In genomic region chr12:5439788-5440300, GRCh38 we compare ENCODE assay signal across 16 cellular contexts. TPM values are rescaled to one million over a fixed set of nuclear protein-coding genes. Genes with fewer than 3 reads are reported as not detected.
DNase-seq lines count a peak whose midpoint lies in the region; ATAC-seq and TF ChIP-seq lines count a peak whose summit lies in the region.
"Had no signal": no experiment of that assay in that cellular context is flagged by ENCODE, and none has a peak within 500 bp of the region (broad histone marks: within the 10 kb centered on the region; RNA-seq: fewer than 3 reads in every experiment).

No MANE protein-coding gene starts in this region.

- H3K27ac ChIP-seq in IMR-90 (ENCODE audit: insufficient read depth, low read length) (no peak overlapping the region), right lobe of liver (no peak overlapping the region)
- H3K27ac ChIP-seq: A549 had no signal

- peaks cover 23% of the 10 kb centered on the region for H3K9me1 ChIP-seq in IMR-90 (ENCODE audit: insufficient read depth, low read length)

- H2AK9ac ChIP-seq in IMR-90 (replicated peaks; ENCODE audit: low read depth, low read length, poor library complexity): no peak overlapping the region

- H3K18ac ChIP-seq in IMR-90 (ENCODE audit: low read depth, low read length): no peak overlapping the region

- ATAC-seq in IMR-90 (ENCODE audit: low read depth): no peak
- no peak for ATAC-seq in GM18870 (IDR thresholded peaks at IDR 0.05; ENCODE audit: unreplicated experiment)
- no peak for ATAC-seq in right lobe of liver
- ATAC-seq in Right ventricle myocardium superior (ENCODE audit: poor library complexity): no peak
- ATAC-seq: A549, GM23338 had no signal

- H2BK20ac ChIP-seq in IMR-90 (ENCODE audit: low read depth, low read length): peak overlapping the region; percentile 1; the same call in 1 of the 2 replicates

- H3K36me3 ChIP-seq in IMR-90 (ENCODE audit: control insufficient read depth, insufficient read depth, low read length) (0 out of 2 replicates have a peak, but pooled peaks cover 2% of the 10 kb centered on the region), right lobe of liver (no peaks in the 10 kb centered on the region)
- H3K36me3 ChIP-seq: BE2C had no signal

- TF ChIP-seq POLR2A in IMR-90 (IDR thresholded peaks at IDR 0.05; ENCODE audit: low read depth, low read length): no peak
- no peak for TF ChIP-seq POLR2A in right lobe of liver (IDR thresholded peaks at IDR 0.05)

- DNase-seq in IMR-90 (no peak), epithelial cell of esophagus (ENCODE audit: low read depth) (peak; percentile 16), renal cortical epithelial cell (ENCODE audit: low read depth) (peak; percentile 8), right lobe of liver (no peak), Right ventricle myocardium superior (no peak)
- DNase-seq: BE2C; CD8-positive, alpha-beta memory T cell; H9 had no signal

- H2BK15ac ChIP-seq in IMR-90 (ENCODE audit: low read depth, low read length): peak overlapping the region; percentile 28; the same call in 1 of the 3 replicates

- CTCF ChIA-PET in IMR-90 (lab: Yijun Ruan, JAX): interaction anchor here (0.8 kb wide), 1 partner anchor 344 kb away, joined by 3 read pairs; no protein-coding TSS in a partner anchor

- no TSS peak for BruUV-seq in IMR-90 (replicated peaks; lab: Mats Ljungman, UMichigan)

- H3K4me3 ChIP-seq in IMR-90 (ENCODE audit: insufficient read depth, low read depth, low read length) (no peak overlapping the region), epithelial cell of esophagus (ENCODE audit: low read length) (no peak overlapping the region), right lobe of liver (no peak overlapping the region)
- H3K4me3 ChIP-seq: A549, GM12878, GM23338 had no signal

- no peak for TF ChIP-seq CTCF in IMR-90 (conservative IDR thresholded peaks at IDR 0.05; ENCODE audit: low read depth, low read length)
- TF ChIP-seq CTCF in epithelial cell of esophagus (IDR thresholded peaks at IDR 0.05; ENCODE audit: insufficient read depth, low read depth, low read length, missing control alignments): no peak
- no peak for TF ChIP-seq CTCF in right lobe of liver (IDR thresholded peaks at IDR 0.05)

- no peak overlapping the region; the same call in 1 of the 2 replicates for H3K14ac ChIP-seq in IMR-90 (replicated peaks; ENCODE audit: low read depth, low read length)

- H3K9me3 ChIP-seq in IMR-90 (ENCODE audit: control insufficient read depth, insufficient read depth, low read length) (no peaks in the 10 kb centered on the region), right lobe of liver (no peaks in the 10 kb centered on the region)
- H3K9me3 ChIP-seq: A549, BE2C, Caco-2 had no signal

- dilution Hi-C loops in IMR-90 (cut with HindIII; ENCODE audit: low sequenced_read_pairs, unreplicated experiment): no loop called here

- no peak overlapping the region for H3K23ac ChIP-seq in IMR-90 (ENCODE audit: low read depth, low read length)

- H3K79me1 ChIP-seq in IMR-90 (ENCODE audit: low read depth in 1 of 2, low read length in 2 of 2): peaks cover 29 to 92% of the 10 kb centered on the region in 2 experiments

- H4K91ac ChIP-seq in IMR-90 (ENCODE audit: insufficient read depth, low read depth, low read length): peak overlapping the region; percentile 4; the same call in 1 of the 2 replicates

- in situ Hi-C loops in IMR-90 (cut with MboI; ENCODE audit: low sequenced_read_pairs): loop anchor here (5.0 to 10.0 kb wide), 2 partner anchors 348 to 605 kb away; no protein-coding TSS in a partner anchor

- H2AFZ ChIP-seq in IMR-90 (replicated peaks; ENCODE audit: low read length, poor library complexity): no peak overlapping the region
- H2AFZ ChIP-seq: GM23338 had no signal

- no peak overlapping the region for H3K56ac ChIP-seq in IMR-90 (ENCODE audit: extremely low read depth, insufficient read depth, low read length)

- H2BK5ac ChIP-seq in IMR-90 (ENCODE audit: low read depth, low read length, poor library complexity, severe bottlenecking): no peak overlapping the region

- TF ChIP-seq RAD21 in IMR-90 (IDR thresholded peaks at IDR 0.05; ENCODE audit: low read length): no peak

- no peak overlapping the region for H3K9ac ChIP-seq in IMR-90 (ENCODE audit: low read depth, low read length)

- H3K27me3 ChIP-seq in IMR-90 (ENCODE audit: control insufficient read depth, insufficient read depth, low read length): no peaks in the 10 kb centered on the region
- no peaks in the 10 kb centered on the region for H3K27me3 ChIP-seq in right lobe of liver

- 0 out of 4 replicates have a peak overlapping the region, but pooled peaks of 1 of the 2 experiments have one; percentile 0 for H4K8ac ChIP-seq in IMR-90 (ENCODE audit: low read depth in 2 of 2, low read length in 2 of 2)

- no peak overlapping the region for H3K4me2 ChIP-seq in IMR-90 (ENCODE audit: low read depth, low read length)
- H3K4me2 ChIP-seq: A549, GM23338 had no signal

- peaks cover 93% of the 10 kb centered on the region for H4K20me1 ChIP-seq in IMR-90 (ENCODE audit: insufficient read depth, low read length)

- intact Hi-C loops in IMR-90 (cut with micrococcal nuclease) (loop anchor here (5.0 kb wide), 1 partner anchor 47 kb away; no protein-coding TSS in a partner anchor), right lobe of liver (cut with DNase I) (loop anchor here in 1 of 2 donors (10.0 kb wide), 1 partner anchor 75 kb away; no protein-coding TSS in a partner anchor), Right ventricle myocardium superior (cut with DNase I) (loop anchor here (2.0 to 10.0 kb wide), 3 partner anchors 205 to 343 kb away; no protein-coding TSS in a partner anchor)

- no peak overlapping the region for H2BK120ac ChIP-seq in IMR-90 (ENCODE audit: low read depth, low read length)

- H2AK5ac ChIP-seq in IMR-90 (ENCODE audit: low read depth, low read length): no peak overlapping the region

- POLR2A ChIA-PET in IMR-90 (lab: Charles Lee; ENCODE audit: unreplicated experiment): interaction anchor here (0.5 kb wide), 1 partner anchor 17 kb away, joined by 3 read pairs; no protein-coding TSS in a partner anchor

- peaks cover 32% of the 10 kb centered on the region for H3K4me1 ChIP-seq in IMR-90 (ENCODE audit: control insufficient read depth, insufficient read depth, low read length)
- peaks cover 0 to 9% (median 4%) of the 10 kb centered on the region in 4 donors for H3K4me1 ChIP-seq in right lobe of liver
- H3K4me1 ChIP-seq: A549, BE2C, Caco-2 had no signal

- H4K5ac ChIP-seq in IMR-90 (ENCODE audit: low read depth, low read length): no peak overlapping the region

- H3K4ac ChIP-seq in IMR-90 (ENCODE audit: low read depth, low read length): no peak overlapping the region

TF ChIP-seq in IMR-90, 13 proteins besides CTCF, POLR2A, EP300 and RAD21:
- TF ChIP-seq RFX5 (IDR thresholded peaks at IDR 0.05; ENCODE audit: low read depth, low read length) (no peak), ELK1 (IDR thresholded peaks at IDR 0.05; ENCODE audit: borderline replicate concordance, low read depth, low read length) (no peak), CEBPB (IDR thresholded peaks at IDR 0.05; ENCODE audit: low read depth, low read length) (no peak), RCOR1 (IDR thresholded peaks at IDR 0.05; ENCODE audit: insufficient replicate concordance, low read length) (no peak), MXI1 (IDR thresholded peaks at IDR 0.05; ENCODE audit: borderline replicate concordance, low read depth, low read length) (no peak), NFE2L2 (IDR thresholded peaks at IDR 0.05; ENCODE audit: low read depth, low read length) (no peak), SMC3 (IDR thresholded peaks at IDR 0.05; ENCODE audit: low read depth, low read length) (no peak), CHD1 (IDR thresholded peaks at IDR 0.05; ENCODE audit: low read depth, low read length) (no peak), FOS (IDR thresholded peaks at IDR 0.05; ENCODE audit: low read depth, low read length) (no peak), BHLHE40 (IDR thresholded peaks at IDR 0.05; ENCODE audit: low read depth, low read length) (no peak), USF2 (IDR thresholded peaks at IDR 0.05; ENCODE audit: low read depth, low read length) (no peak), MAZ (IDR thresholded peaks at IDR 0.05; ENCODE audit: borderline replicate concordance, low read depth, low read length) (no peak), MAFK (IDR thresholded peaks at IDR 0.05; ENCODE audit: low read depth, low read length) (no peak)

RNA-seq across cellular contexts. Expression of gene NTF3, which starts 7.9 kb away (rescaled TPM):
- total RNA-seq in IMR-90 (2012; rRNA removed) (12.2 TPM in 2 replicates), renal cortical epithelial cell (3.3 and 3.6 TPM in 2 replicates), right lobe of liver (1 to 10 TPM; 1.1 to 4.0 (median 2.6) TPM), Right ventricle myocardium superior (1.1 TPM)
- 32.4 and 36.0 TPM in 2 replicates for polyA plus RNA-seq in IMR-90 (2012; rRNA removed)
- 27.9 and 38.6 TPM in 2 replicates for polyA plus RNA-seq in IMR-90 (2012; cell fraction: cytosol; rRNA removed)
- polyA plus RNA-seq in IMR-90 (2012; cell fraction: nucleus; rRNA removed; ENCODE audit: low replicate concordance): 52.0 and 83.7 TPM in 2 replicates
- total RNA-seq: CD8-positive, alpha-beta memory T cell; G401; GM12878; GM23338; HT-29 had no signal
- polyA plus RNA-seq: A549; CD8-positive, alpha-beta memory T cell; IgD-negative memory B cell had no signal

Comparison
In these comparisons a context has a peak if more than half of its experiments do, and no peak if none do; other contexts are left out.
1. DNase-seq: peak in epithelial cell of esophagus (single experiment) and renal cortical epithelial cell (single experiment); none in IMR-90 (single experiment), right lobe of liver (0 of 3) and Right ventricle myocardium superior (single experiment).